ENCODE assay signal across 8 cellular contexts in the genomic region with DNA sequence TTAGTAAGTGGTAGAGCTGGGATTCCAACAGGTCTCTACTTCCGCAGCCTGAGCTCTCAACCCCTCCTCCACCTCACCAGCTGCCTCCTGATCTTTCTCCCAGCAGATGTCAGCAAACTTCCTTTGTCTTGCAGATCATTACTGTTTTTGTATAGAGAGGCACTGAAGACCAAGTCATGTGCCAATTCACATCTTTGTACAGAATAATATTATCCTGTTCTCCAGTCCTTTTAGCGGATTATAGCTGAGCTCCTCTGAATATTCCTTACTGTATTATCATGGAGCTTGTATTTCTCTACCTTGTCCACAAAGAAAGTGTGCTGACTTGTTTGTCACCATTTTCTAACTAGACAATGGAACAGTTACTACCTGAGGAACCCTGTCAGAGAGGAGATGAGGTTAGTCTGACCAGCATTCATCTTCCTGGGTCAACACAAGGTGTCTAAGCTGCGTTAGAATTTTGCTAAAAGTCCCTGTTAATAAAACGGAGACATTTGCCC.
DNase-seq lines count a peak whose midpoint lies in the region; TF ChIP-seq lines count a peak whose summit lies in the region.

No MANE protein-coding gene starts in this region.

- no peaks in the 10 kb centered on the region for H3K27me3 ChIP-seq in tibial artery
- no peaks in the 10 kb centered on the region for H3K27me3 ChIP-seq in effector memory CD4-positive, alpha-beta T cell (replicated peaks; ENCODE audit: control insufficient read depth, insufficient read depth, low read length, poor library complexity, severe bottlenecking)

- TF ChIP-seq CTCF in GM12865 (IDR thresholded peaks at IDR 0.05; ENCODE audit: insufficient read depth, low read depth, low read length, missing control alignments) (no peak), astrocyte of the cerebellum (IDR thresholded peaks at IDR 0.05; ENCODE audit: low read depth, low read length, missing control alignments) (peak; percentile 50), tibial artery (IDR thresholded peaks at IDR 0.05) (no peak)

- intact Hi-C loops in tibial artery (cut with DNase I; ENCODE audit: low total_unique reads), result no loop called here

- H3K27ac ChIP-seq in tibial artery, result no peak overlapping the region
- no peak overlapping the region for H3K27ac ChIP-seq in effector memory CD4-positive, alpha-beta T cell (ENCODE audit: insufficient read depth, low read length, poor library complexity, severe bottlenecking)

- DNase-seq in GM12865 (ENCODE audit: low read depth), result peak; percentile 10
- peak; percentile 71 for DNase-seq in NCI-H2107 (lab: John Stamatoyannopoulos, UW)
- no peak for DNase-seq in astrocyte of the cerebellum (ENCODE audit: low read depth)
- peak; percentile 63 for DNase-seq in iPS-NIHi7 (ENCODE audit: extremely low spot score)
- DNase-seq in tibial artery, result no peak
- DNase-seq in OCI-M2 (lab: John Stamatoyannopoulos, UW; ENCODE audit: unreplicated experiment), result no peak
- no peak for DNase-seq in SKM-1 (lab: John Stamatoyannopoulos, UW; ENCODE audit: unreplicated experiment)
- DNase-seq in effector memory CD4-positive, alpha-beta T cell, result no peak

- H3K4me3 ChIP-seq in GM12865 (ENCODE audit: low read depth, low read length), result no peak overlapping the region
- no peak overlapping the region for H3K4me3 ChIP-seq in astrocyte of the cerebellum (ENCODE audit: low read depth, low read length)
- no peak overlapping the region for H3K4me3 ChIP-seq in tibial artery
- no peak overlapping the region for H3K4me3 ChIP-seq in effector memory CD4-positive, alpha-beta T cell (ENCODE audit: insufficient read depth, low read depth, low read length, poor library complexity, severe bottlenecking)

- H3K9me3 ChIP-seq in tibial artery, result no peaks in the 10 kb centered on the region
- H3K9me3 ChIP-seq in effector memory CD4-positive, alpha-beta T cell (ENCODE audit: control insufficient read depth, low read length), result no peaks in the 10 kb centered on the region

- in situ Hi-C loops in astrocyte of the cerebellum (cut with HindIII; ENCODE audit: low sequenced_read_pairs), result no loop called here

- H3K4me1 ChIP-seq in tibial artery, result peaks cover 0 to 4% (median 0%) of the 10 kb centered on the region in 4 donors
- peaks cover 2% of the 10 kb centered on the region for H3K4me1 ChIP-seq in effector memory CD4-positive, alpha-beta T cell (ENCODE audit: control insufficient read depth, insufficient read depth, low read length, poor library complexity, severe bottlenecking)

- H3K36me3 ChIP-seq in tibial artery, result no peaks in the 10 kb centered on the region
- H3K36me3 ChIP-seq in effector memory CD4-positive, alpha-beta T cell (ENCODE audit: control insufficient read depth, insufficient read depth, low read length), result no peaks in the 10 kb centered on the region

Comparison
In these comparisons a context has a peak if more than half of its experiments do, and no peak if none do; other contexts are left out.
1. DNase-seq: peak in GM12865 (single experiment), NCI-H2107 (single experiment) and iPS-NIHi7 (single experiment); none in astrocyte of the cerebellum (single experiment), tibial artery (0 of 2), OCI-M2 (single experiment), SKM-1 (single experiment) and effector memory CD4-positive, alpha-beta T cell (0 of 3).